8 cellular contexts compared by ENCODE assay signal in the genomic region with DNA sequence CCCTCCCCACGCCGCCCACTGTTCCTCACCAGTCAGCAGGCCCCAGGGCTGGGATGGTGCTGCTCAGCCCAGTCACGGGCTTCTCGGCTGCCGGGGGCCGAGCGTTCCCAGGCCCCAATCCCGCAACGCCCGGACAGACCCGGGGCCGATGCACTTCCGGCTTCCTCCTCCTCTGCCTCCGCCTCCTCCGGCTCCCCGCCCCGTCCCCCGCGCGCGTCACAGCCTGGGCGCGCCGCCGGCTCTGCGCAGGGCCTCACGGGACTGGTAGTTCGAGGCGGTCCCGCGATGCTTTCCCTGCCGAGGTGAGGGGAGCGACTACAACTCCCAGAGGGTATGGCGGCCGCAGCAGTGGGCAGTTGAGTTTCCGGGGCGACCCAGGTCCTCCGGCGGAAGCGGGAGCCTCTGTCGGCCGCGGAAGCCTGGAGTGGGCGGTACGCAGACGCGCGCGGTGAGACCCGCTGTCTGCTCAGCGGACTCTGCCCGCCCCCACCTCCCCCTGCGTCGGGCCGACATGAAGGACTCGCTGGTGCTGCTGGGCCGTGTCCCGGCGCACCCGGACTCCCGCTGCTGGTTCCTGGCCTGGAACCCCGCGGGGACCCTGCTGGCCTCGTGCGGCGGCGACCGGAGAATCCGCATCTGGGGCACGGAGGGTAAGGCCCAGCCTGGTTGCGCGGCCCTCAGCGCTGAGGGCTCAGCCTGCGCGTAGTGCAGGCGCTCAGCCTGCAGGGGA. TPM values are rescaled to one million over a fixed set of nuclear protein-coding genes. Genes with fewer than 3 reads are reported as not detected.
DNase-seq lines count a peak whose midpoint lies in the region; ATAC-seq and TF ChIP-seq lines count a peak whose summit lies in the region.

A gene (plus strand): TSS at position 386 of the 730 bp plus-strand sequence. CDS start 126 bp downstream, at position 512.
A gene with protein sequence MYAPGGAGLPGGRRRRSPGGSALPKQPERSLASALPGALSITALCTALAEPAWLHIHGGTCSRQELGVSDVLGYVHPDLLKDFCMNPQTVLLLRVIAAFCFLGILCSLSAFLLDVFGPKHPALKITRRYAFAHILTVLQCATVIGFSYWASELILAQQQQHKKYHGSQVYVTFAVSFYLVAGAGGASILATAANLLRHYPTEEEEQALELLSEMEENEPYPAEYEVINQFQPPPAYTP (minus strand): TSS at position 158 of the 730 bp plus-strand sequence. CDS start 616 bp downstream, outside the sequence.

- H3K27ac Mint-ChIP-seq in T-helper 1 cell treated with Interleukin-12 subunit alpha and Interleukin-12 subunit beta and Interleukin-4 antibody, amounts not matched to agents 30 μg/mL and 1 μg/mL, for 36 hours, result peak within 1 kb of the TSS; percentile 94

- H3K27ac ChIP-seq in left ventricle myocardium inferior (replicated peaks), result peak within 1 kb of the TSS; percentile 96
- H3K27ac ChIP-seq in prostate gland, result peak within 1 kb of the TSS; percentile 79 to 80
- peak within 1 kb of the TSS; percentile 84 for H3K27ac ChIP-seq in urinary bladder (ENCODE audit: low read depth)

- DNase-seq in GM13977 (ENCODE audit: low spot score) (peak; percentile 99), NCI-H1694 (lab: John Stamatoyannopoulos, UW) (peak; percentile 94), amniotic stem cell (lab: John Stamatoyannopoulos, UW) (peak; percentile 98), left ventricle myocardium inferior (peak; percentile 98), prostate gland (ENCODE audit: low spot score) (peak; percentile 98)

- TF ChIP-seq POLR2A in prostate gland (IDR thresholded peaks at IDR 0.05), result peak; percentile 92

- no peaks in the 10 kb centered on the region for H3K9me3 ChIP-seq in left ventricle myocardium inferior (replicated peaks)
- no peaks in the 10 kb centered on the region for H3K9me3 ChIP-seq in prostate gland

- H3K27me3 Mint-ChIP-seq in T-helper 1 cell treated with Interleukin-12 subunit alpha and Interleukin-12 subunit beta and Interleukin-4 antibody, amounts not matched to agents 30 μg/mL and 1 μg/mL, for 36 hours (ENCODE audit: low read depth), result no peaks in the 10 kb centered on the region

- TF ChIP-seq CTCF in GM13977 (IDR thresholded peaks at IDR 0.05; ENCODE audit: extremely low read depth, insufficient read depth, missing control alignments), result peak; percentile 33
- TF ChIP-seq CTCF in left ventricle myocardium inferior (IDR thresholded peaks at IDR 0.05; ENCODE audit: borderline replicate concordance), result peak; percentile 28
- peak in 2 of 4 experiments; percentile 35 to 41 for TF ChIP-seq CTCF in prostate gland (IDR thresholded peaks at IDR 0.05)

- H3K4me1 Mint-ChIP-seq in T-helper 1 cell treated with Interleukin-12 subunit alpha and Interleukin-12 subunit beta and Interleukin-4 antibody, amounts not matched to agents 30 μg/mL and 1 μg/mL, for 36 hours (ENCODE audit: low read depth), result peaks cover 44% of the 10 kb centered on the region

- H3K27me3 ChIP-seq in left ventricle myocardium inferior (ENCODE audit: low read depth) (no peaks in the 10 kb centered on the region), prostate gland (replicated peaks; ENCODE audit: insufficient read depth) (no peaks in the 10 kb centered on the region)

- peak within 1 kb of the TSS; percentile 97 for H3K4me3 ChIP-seq in left ventricle myocardium inferior
- peak within 1 kb of the TSS; percentile 96 to 97 for H3K4me3 ChIP-seq in prostate gland
- peak within 1 kb of the TSS; percentile 77 for H3K4me3 ChIP-seq in urinary bladder (ENCODE audit: low read depth, low read length)

- H3K36me3 ChIP-seq in left ventricle myocardium inferior (peaks cover 60% of the 10 kb centered on the region), prostate gland (peaks cover 0 to 11% of the 10 kb centered on the region in 2 donors), urinary bladder (ENCODE audit: insufficient read depth) (peaks cover 2% of the 10 kb centered on the region)

- peak; percentile 92 for ATAC-seq in HG02884 (IDR thresholded peaks at IDR 0.05; ENCODE audit: unreplicated experiment)

- peak within 1 kb of the TSS; percentile 100 for H3K4me3 Mint-ChIP-seq in T-helper 1 cell treated with Interleukin-12 subunit alpha and Interleukin-12 subunit beta and Interleukin-4 antibody, amounts not matched to agents 30 μg/mL and 1 μg/mL, for 36 hours

- H3K4me1 ChIP-seq in left ventricle myocardium inferior, result peaks cover 66% of the 10 kb centered on the region
- H3K4me1 ChIP-seq in prostate gland (replicated peaks), result peaks cover 9% of the 10 kb centered on the region
- no peaks in the 10 kb centered on the region for H3K4me1 ChIP-seq in urinary bladder (ENCODE audit: insufficient read depth)

- H3K36me3 Mint-ChIP-seq in T-helper 1 cell treated with Interleukin-12 subunit alpha and Interleukin-12 subunit beta and Interleukin-4 antibody, amounts not matched to agents 30 μg/mL and 1 μg/mL, for 36 hours (ENCODE audit: low read depth), result peaks cover 25% of the 10 kb centered on the region

- in situ Hi-C loops in GM13977 (cut with MboI; ENCODE audit: low pct_unique_long_range_greater_than_20kb, low sequenced_read_pairs, unreplicated experiment), result no loop called here

- under 1% methylated on average over 20 of the region's 76 CpGs for WGBS in prostate gland
- WGBS in urinary bladder, result under 1% methylated on average over 76 of the region's 76 CpGs

- H3K9me3 Mint-ChIP-seq in T-helper 1 cell treated with Interleukin-12 subunit alpha and Interleukin-12 subunit beta and Interleukin-4 antibody, amounts not matched to agents 30 μg/mL and 1 μg/mL, for 36 hours, result no peaks in the 10 kb centered on the region

- intact Hi-C loops in left ventricle myocardium inferior (cut with micrococcal nuclease) (no loop called here), prostate gland (cut with DNase I) (loop anchor here (2.0 kb wide), 2 partner anchors 39 to 57 kb away; a partner anchor contains a TSS)

RNA-seq across cellular contexts. Expression of the first gene that starts in this region (rescaled TPM):
- 68.6 TPM for total RNA-seq in left ventricle myocardium inferior
- total RNA-seq in prostate gland, result 100 to 1,000 TPM; 108 to 135 TPM
- 52.4 TPM for total RNA-seq in urinary bladder
- polyA plus RNA-seq in urinary bladder, result 60.3 TPM

RNA-seq across cellular contexts. Expression of the second gene that starts in this region (rescaled TPM):
- total RNA-seq in left ventricle myocardium inferior, result 85.7 TPM
- total RNA-seq in prostate gland, result 10 to 100 TPM; 40.4 to 50.4 TPM
- total RNA-seq in urinary bladder, result 13.4 TPM
- 47.6 TPM for polyA plus RNA-seq in urinary bladder

Comparison
In these comparisons a context has a peak if more than half of its experiments do, and no peak if none do; other contexts are left out.
1. Peak in every context shown above with its lines: DNase-seq, ATAC-seq, H3K4me3 ChIP-seq and H3K27ac ChIP-seq.